In genomic region chr4:60463846-60464502, GRCh38 we compare ENCODE assay signal across 9 cellular contexts.
A peak's percentile ranks its signal among the peaks of the same experiment; 100 is the strongest.
DNase-seq lines count a peak whose midpoint lies in the region; ATAC-seq and TF ChIP-seq lines count a peak whose summit lies in the region.
"Had no signal": no experiment of that assay in that cellular context is flagged by ENCODE, and none has a peak within 500 bp of the region (broad histone marks: within the 10 kb centered on the region; RNA-seq: fewer than 3 reads in every experiment).

No MANE protein-coding gene starts in this region.

- H3K27me3 ChIP-seq in BJ (ENCODE audit: control insufficient read depth, insufficient read depth, low read length) (no peaks in the 10 kb centered on the region), Loucy (ENCODE audit: insufficient read depth, low read length, poor library complexity, severe bottlenecking) (no peaks in the 10 kb centered on the region)

- H3K4me3 ChIP-seq in BJ (ENCODE audit: low read depth, low read length) (no peak overlapping the region), Loucy (ENCODE audit: low read length, poor library complexity, severe bottlenecking) (no peak overlapping the region)

- H3K4me1 Mint-ChIP-seq in endothelial cell (ENCODE audit: unreplicated experiment): no peaks in the 10 kb centered on the region

- H3K4me1 ChIP-seq in Loucy (ENCODE audit: insufficient read depth, low read length, poor library complexity, severe bottlenecking): no peaks in the 10 kb centered on the region

- no peaks in the 10 kb centered on the region for H3K9me3 Mint-ChIP-seq in endothelial cell (ENCODE audit: unreplicated experiment)

- H3K79me2 ChIP-seq in Loucy (ENCODE audit: insufficient read depth, low read length): no peaks in the 10 kb centered on the region

- POLR2A ChIA-PET in BJ (lab: Charles Lee): no interaction called here

- no peak overlapping the region for H3K4me2 ChIP-seq in Loucy (ENCODE audit: low read depth, low read length, poor library complexity, severe bottlenecking)

- H3K9me2 ChIP-seq in Loucy (replicated peaks; ENCODE audit: low read depth, low read length): no peaks in the 10 kb centered on the region

- no peaks in the 10 kb centered on the region for H3F3A ChIP-seq in Loucy (ENCODE audit: low read depth)

- H3K36me3 ChIP-seq in BJ (ENCODE audit: control insufficient read depth, insufficient read depth, low read length) (no peaks in the 10 kb centered on the region), Loucy (ENCODE audit: insufficient read depth, low read length) (no peaks in the 10 kb centered on the region)

- no peaks in the 10 kb centered on the region for H3K9me3 ChIP-seq in Loucy (ENCODE audit: insufficient read depth, low read depth, low read length)

- H3K36me3 Mint-ChIP-seq in endothelial cell (ENCODE audit: low read depth, unreplicated experiment): no peaks in the 10 kb centered on the region

- no peak for DNase-seq in BJ (ENCODE audit: low read depth)
- peak; percentile 9 for DNase-seq in endothelial cell (ENCODE audit: low spot score)
- no peak for DNase-seq in activated naive CD4-positive, alpha-beta T cell treated with Interleukin-2 at 50 U/mL for 16 hours
- DNase-seq in pons (ENCODE audit: low spot score): no peak
- DNase-seq: T-helper 1 cell had no signal

- TF ChIP-seq CTCF in BJ (IDR thresholded peaks at IDR 0.05; ENCODE audit: insufficient read depth, low read depth, low read length): peak; percentile 70
- TF ChIP-seq CTCF in Loucy (conservative IDR thresholded peaks at IDR 0.05; ENCODE audit: low read length): peak; percentile 47
- TF ChIP-seq CTCF in endothelial cell (IDR thresholded peaks at IDR 0.05; ENCODE audit: unreplicated experiment): no peak

- H3K27me3 Mint-ChIP-seq in endothelial cell (ENCODE audit: unreplicated experiment): no peaks in the 10 kb centered on the region

- H3K9ac ChIP-seq in Loucy (ENCODE audit: low read depth, low read length, poor library complexity, severe bottlenecking): no peak overlapping the region

- CTCF ChIA-PET in BJ (lab: Yijun Ruan, JAX): interaction anchor here (0.5 to 2.0 kb wide), 3 partner anchors 12 to 664 kb away, joined by 3 to 9 read pairs (median 4); no protein-coding TSS in a partner anchor

- no peak overlapping the region for H3K4me3 Mint-ChIP-seq in endothelial cell (ENCODE audit: unreplicated experiment)

- no peak overlapping the region for H2AFZ ChIP-seq in Loucy (ENCODE audit: low read length)

- no peaks in the 10 kb centered on the region for H4K20me1 ChIP-seq in Loucy (ENCODE audit: insufficient read depth, low read length, poor library complexity, severe bottlenecking)

- ATAC-seq in GM19328 (IDR thresholded peaks at IDR 0.05; ENCODE audit: unreplicated experiment) (peak; percentile 89), HG02642 (IDR thresholded peaks at IDR 0.05; ENCODE audit: poor library complexity, unreplicated experiment) (no peak), HG03135 (IDR thresholded peaks at IDR 0.05; ENCODE audit: unreplicated experiment) (no peak)

- H3K27ac Mint-ChIP-seq in endothelial cell (ENCODE audit: unreplicated experiment): no peak overlapping the region
